Comparison of ENCODE assay signal across 8 cellular contexts in genomic region chr10:119305860-119306513, GRCh38.
DNase-seq lines count a peak whose midpoint lies in the region; ATAC-seq, FAIRE-seq and TF ChIP-seq lines count a peak whose summit lies in the region.

No MANE protein-coding gene starts in this region.

- ATAC-seq in HG02798 (IDR thresholded peaks at IDR 0.05; ENCODE audit: poor library complexity, unreplicated experiment): peak; percentile 41

- H3K4me1 ChIP-seq in ovary (ENCODE audit: insufficient read depth): peaks cover 6% of the 10 kb centered on the region

- H3K36me3 ChIP-seq in ovary: no peaks in the 10 kb centered on the region

- FAIRE-seq in GM18507 (lab: Jason Lieb, UNC): no peak

- 31 to 44% (median 37%) methylated on average over 11 of the region's 11 CpGs for WGBS in ovary, 3 donors

- peak overlapping the region in 1 of 2 donors; percentile 22 for H3K27ac ChIP-seq in ovary

- H3K9me3 ChIP-seq in ovary: no peaks in the 10 kb centered on the region

- TF ChIP-seq CTCF in epithelial cell of proximal tubule (conservative IDR thresholded peaks at IDR 0.05; ENCODE audit: low read depth, low read length) (no peak), ovary (IDR thresholded peaks at IDR 0.05) (no peak)

- no peaks in the 10 kb centered on the region for H3K27me3 ChIP-seq in ovary

- no peak for TF ChIP-seq EP300 in ovary (IDR thresholded peaks at IDR 0.05)

- intact Hi-C loops in ovary (cut with DNase I): no loop called here

- DNase-seq in GM18507 (ENCODE audit: extremely low spot score, insufficient read length, low read depth) (peak; percentile 55), NCI-H446 (lab: John Stamatoyannopoulos, UW) (peak; percentile 30 to 77), epithelial cell of proximal tubule (ENCODE audit: low read depth) (peak; percentile 99), ovary (peak; percentile 73 to 85 (median 75)), ureter (ENCODE audit: low spot score) (peak; percentile 56), NCI-H345 (lab: John Stamatoyannopoulos, UW) (no peak)
- DNase-seq in activated CD8-positive, alpha-beta memory T cell treated with anti-CD3 and anti-CD28 coated beads for 1 hour (ENCODE audit: extremely low read depth in 1 of 2, low read depth in 1 of 2): peak; percentile 70 to 82

- no peak for TF ChIP-seq POLR2A in ovary (IDR thresholded peaks at IDR 0.05)

- H3K4me3 ChIP-seq in epithelial cell of proximal tubule (ENCODE audit: low read depth, low read length): no peak overlapping the region
- no peak overlapping the region for H3K4me3 ChIP-seq in ovary
